17 cellular contexts compared by ENCODE assay signal in genomic region chr7:126801738-126802137, GRCh38.
DNase-seq lines count a peak whose midpoint lies in the region; TF ChIP-seq lines count a peak whose summit lies in the region.
"Had no signal": no experiment of that assay in that cellular context is flagged by ENCODE, and none has a peak within 500 bp of the region (broad histone marks: within the 10 kb centered on the region; RNA-seq: fewer than 3 reads in every experiment).

No MANE protein-coding gene starts in this region.

- H3K79me2 ChIP-seq in SU-DHL-6 (ENCODE audit: insufficient read depth, low read length), result no peaks in the 10 kb centered on the region
- no peaks in the 10 kb centered on the region for H3K79me2 ChIP-seq in hepatocyte

- H3K9me2 ChIP-seq in SU-DHL-6 (replicated peaks; ENCODE audit: insufficient read depth, low read length) (no peaks in the 10 kb centered on the region), hepatocyte (replicated peaks; ENCODE audit: insufficient read depth) (no peaks in the 10 kb centered on the region)

- H3K27me3 ChIP-seq in SU-DHL-6 (ENCODE audit: low read length) (no peaks in the 10 kb centered on the region), hepatocyte (no peaks in the 10 kb centered on the region)
- H3K27me3 ChIP-seq: BLaER1 had no signal

- DNase-seq in hepatocyte (ENCODE audit: low spot score) (no peak), LoVo (ENCODE audit: low spot score) (no peak), activated gamma-delta T cell treated with Interleukin-2 at 50 U/mL for 16 hours (no peak), DMS153 treated with DMSO at 0.1 percent for 48 hours (lab: John Stamatoyannopoulos, UW; ENCODE audit: unreplicated experiment) (no peak)
- DNase-seq: Caco-2; CD4-positive, CD25-positive, alpha-beta regulatory T cell; CD8-positive, alpha-beta T cell; DMS153; DMS79; EL; GDM1; H9 had no signal

- H2AFZ ChIP-seq in SU-DHL-6 (ENCODE audit: low read depth, low read length, severe bottlenecking) (peak overlapping the region; percentile 58), hepatocyte (no peak overlapping the region)
- H2AFZ ChIP-seq: GM23338 had no signal

- no peaks in the 10 kb centered on the region for H3F3A ChIP-seq in SU-DHL-6 (ENCODE audit: insufficient read depth)

- H3K36me3 ChIP-seq in SU-DHL-6 (ENCODE audit: low read length) (no peaks in the 10 kb centered on the region), hepatocyte (replicated peaks; ENCODE audit: insufficient read depth, low read depth) (no peaks in the 10 kb centered on the region)
- H3K36me3 ChIP-seq: BLaER1 had no signal

- H3K9ac ChIP-seq in SU-DHL-6 (ENCODE audit: low read length), result no peak overlapping the region
- H3K9ac ChIP-seq: BLaER1 had no signal

- H4K20me1 ChIP-seq in SU-DHL-6 (ENCODE audit: low read depth, low read length), result no peaks in the 10 kb centered on the region
- H4K20me1 ChIP-seq in hepatocyte (ENCODE audit: insufficient read depth, poor library complexity, severe bottlenecking), result no peaks in the 10 kb centered on the region
- H4K20me1 ChIP-seq: BLaER1 had no signal

- H3K4me3 ChIP-seq in SU-DHL-6 (ENCODE audit: insufficient read depth, low read length, poor library complexity, severe bottlenecking) (no peak overlapping the region), hepatocyte (no peak overlapping the region)
- H3K4me3 ChIP-seq: BLaER1, GM23338 had no signal

- H3K9me3 ChIP-seq in SU-DHL-6 (ENCODE audit: insufficient read depth, low read length) (no peaks in the 10 kb centered on the region), hepatocyte (ENCODE audit: low read depth) (no peaks in the 10 kb centered on the region)
- H3K9me3 ChIP-seq: Caco-2 had no signal

- TF ChIP-seq CTCF in 22Rv1 (IDR thresholded peaks at IDR 0.05) (no peak), SU-DHL-6 (IDR thresholded peaks at IDR 0.05; ENCODE audit: insufficient read depth, low read length, poor library complexity, severe bottlenecking) (no peak), hepatocyte (IDR thresholded peaks at IDR 0.05; ENCODE audit: poor library complexity) (no peak)

- H3K4me2 ChIP-seq in SU-DHL-6 (ENCODE audit: low read depth, low read length, poor library complexity, severe bottlenecking) (no peak overlapping the region), hepatocyte (peak overlapping the region; percentile 9)
- H3K4me2 ChIP-seq: BLaER1, GM23338 had no signal

- peaks cover 11% of the 10 kb centered on the region for H3K4me1 ChIP-seq in hepatocyte (ENCODE audit: insufficient read depth)
- H3K4me1 ChIP-seq: BLaER1, Caco-2 had no signal

- WGBS in hepatocyte (ENCODE audit: low lambda C conversion rate, missing lambda C conversion rate), result 70% methylated on average over 3 of the region's 3 CpGs

- peak overlapping the region; percentile 7; the same call in 1 of the 2 replicates for H3K27ac ChIP-seq in 22Rv1
- H3K27ac ChIP-seq in SU-DHL-6 (ENCODE audit: low read depth, low read length), result no peak overlapping the region
- no peak overlapping the region for H3K27ac ChIP-seq in hepatocyte
- H3K27ac ChIP-seq: BLaER1, C4-2B had no signal
